ENCODE assay signal across 2 cellular contexts in genomic region chr2:206163251-206163880, GRCh38.
TF ChIP-seq lines count a peak whose summit lies in the region.

No MANE protein-coding gene starts in this region.

TF ChIP-seq in endothelial cell of umbilical vein, 7 proteins besides CTCF, POLR2A, EP300 and RAD21:
- no peak for TF ChIP-seq EZH2 (IDR thresholded peaks at IDR 0.05; ENCODE audit: borderline replicate concordance, low read depth, low read length, severe bottlenecking)
- TF ChIP-seq GATA2 (IDR thresholded peaks at IDR 0.05; ENCODE audit: insufficient read depth, insufficient read length, low read depth, low read length): no peak
- TF ChIP-seq FOS (IDR thresholded peaks at IDR 0.05; ENCODE audit: borderline replicate concordance, insufficient read depth, low read length): no peak
- no peak for TF ChIP-seq MYC (IDR thresholded peaks at IDR 0.05; ENCODE audit: low read depth, low read length)
- peak; percentile 14 for TF ChIP-seq POLR2AphosphoS5 (IDR thresholded peaks at IDR 0.05; ENCODE audit: insufficient read depth, low read depth, low read length)

TF ChIP-seq in SK-N-SH, 30 proteins besides CTCF, POLR2A, EP300 and RAD21:
- TF ChIP-seq POLR2AphosphoS5 (IDR thresholded peaks at IDR 0.05; ENCODE audit: low read depth, low read length) (no peak), SMC3 (IDR thresholded peaks at IDR 0.05; ENCODE audit: low read depth, low read length) (no peak), MEF2A (IDR thresholded peaks at IDR 0.05; ENCODE audit: borderline replicate concordance, low read depth) (no peak), REST (IDR thresholded peaks at IDR 0.05; ENCODE audit: low read depth, low read length) (no peak), FOSL2 (IDR thresholded peaks at IDR 0.05; ENCODE audit: borderline replicate concordance, low read depth) (no peak), RFX5 (IDR thresholded peaks at IDR 0.05; ENCODE audit: low read length) (no peak), NFIC (IDR thresholded peaks at IDR 0.05; ENCODE audit: borderline replicate concordance) (no peak), RCOR1 (IDR thresholded peaks at IDR 0.05; ENCODE audit: low read length) (no peak), GABPA (IDR thresholded peaks at IDR 0.05; ENCODE audit: low read depth) (no peak), SIN3A (IDR thresholded peaks at IDR 0.05; ENCODE audit: borderline replicate concordance, low read depth, low read length) (no peak), ELF1 (IDR thresholded peaks at IDR 0.05) (no peak), TAF1 (IDR thresholded peaks at IDR 0.05; ENCODE audit: borderline replicate concordance, low read depth, low read length) (no peak), TCF12 (IDR thresholded peaks at IDR 0.05) (no peak)
